In genomic region chr22:43376765-43377485, GRCh38 we compare ENCODE assay signal across 13 cellular contexts. TPM values are rescaled to one million over a fixed set of nuclear protein-coding genes. Genes with fewer than 3 reads are reported as not detected.
DNase-seq lines count a peak whose midpoint lies in the region; ATAC-seq, FAIRE-seq and TF ChIP-seq lines count a peak whose summit lies in the region.
"Had no signal": no experiment of that assay in that cellular context is flagged by ENCODE, and none has a peak within 500 bp of the region (broad histone marks: within the 10 kb centered on the region; RNA-seq: fewer than 3 reads in every experiment).

No MANE protein-coding gene starts in this region.

- FAIRE-seq in pancreas (lab: Jason Lieb, UNC) = no peak

- intact Hi-C loops in pancreas (cut with DNase I) = no loop called here

- H3K4me1 Mint-ChIP-seq in activated T-helper 17 cell treated with anti-CD3 and anti-CD28 coated beads, Interleukin-2, amount 50 U/mL, for 72 hours = peaks cover 6% of the 10 kb centered on the region

- WGBS in pancreas, 2 donors = 25% methylated on average over 15 of the region's 15 CpGs

- H3K4me3 ChIP-seq in pancreas = no peak overlapping the region
- H3K4me3 ChIP-seq: psoas muscle, SJCRH30, suprapubic skin had no signal

- H3K9me3 ChIP-seq in pancreas = no peaks in the 10 kb centered on the region
- H3K9me3 ChIP-seq: SJCRH30, suprapubic skin had no signal

- H3K4me1 ChIP-seq in pancreas = peaks cover 14 to 28% (median 24%) of the 10 kb centered on the region in 3 donors
- H3K4me1 ChIP-seq: psoas muscle, suprapubic skin had no signal

- peaks cover 5% of the 10 kb centered on the region for H3K9me3 Mint-ChIP-seq in activated T-helper 17 cell treated with anti-CD3 and anti-CD28 coated beads, Interleukin-2, amount 50 U/mL, for 72 hours

- H3K27me3 Mint-ChIP-seq in activated T-helper 17 cell treated with anti-CD3 and anti-CD28 coated beads, Interleukin-2, amount 50 U/mL, for 72 hours = peaks cover 39% of the 10 kb centered on the region

- no peaks in the 10 kb centered on the region for H3K36me3 Mint-ChIP-seq in activated T-helper 17 cell treated with anti-CD3 and anti-CD28 coated beads, Interleukin-2, amount 50 U/mL, for 72 hours (ENCODE audit: low read depth)

- no peaks in the 10 kb centered on the region for H3K36me3 ChIP-seq in pancreas
- H3K36me3 ChIP-seq: SJCRH30, suprapubic skin had no signal

- no peaks in the 10 kb centered on the region for H3K27me3 ChIP-seq in pancreas
- H3K27me3 ChIP-seq: SJCRH30 had no signal

- ATAC-seq in GM18502 (IDR thresholded peaks at IDR 0.05; ENCODE audit: poor library complexity, unreplicated experiment) (peak; percentile 57), HG02798 (IDR thresholded peaks at IDR 0.05; ENCODE audit: poor library complexity, unreplicated experiment) (peak; percentile 52), pancreas (peak; percentile 77 to 83 (median 82))
- ATAC-seq in activated T-helper 17 cell treated with anti-CD3 and anti-CD28 coated beads, Interleukin-2, amount 50 U/mL, for 72 hours (replicated peaks) = peak; percentile 43
- ATAC-seq: psoas muscle had no signal

- no peak overlapping the region for H3K4me3 Mint-ChIP-seq in activated T-helper 17 cell treated with anti-CD3 and anti-CD28 coated beads, Interleukin-2, amount 50 U/mL, for 72 hours

- in situ Hi-C loops in ACHN (cut with HindIII; ENCODE audit: low pct_ligation_motif_present, low pct_unique_long_range_greater_than_20kb, low sequenced_read_pairs) = no loop called here

- no peak overlapping the region for H3K27ac Mint-ChIP-seq in activated T-helper 17 cell treated with anti-CD3 and anti-CD28 coated beads, Interleukin-2, amount 50 U/mL, for 72 hours

- H3K27ac ChIP-seq in pancreas (peak overlapping the region in 3 of 4 donors; percentile 47 to 76 (median 64)), caudate nucleus (ENCODE audit: low read depth, low read length) (no peak overlapping the region)
- H3K27ac ChIP-seq: psoas muscle, SJCRH30, suprapubic skin had no signal

- DNase-seq in pancreas (peak in 3 of 6 donors; percentile 55 to 64 (median 62)), caudate nucleus (lab: John Stamatoyannopoulos, UW) (no peak), COLO829 (ENCODE audit: low spot score) (no peak), ACHN (no peak), nucleus accumbens (lab: John Stamatoyannopoulos, UW) (no peak)
- DNase-seq: psoas muscle, SJCRH30 had no signal

- no peak for TF ChIP-seq CTCF in pancreas (IDR thresholded peaks at IDR 0.05)

RNA-seq across cellular contexts. Expression of gene SCUBE1, which starts 33.8 kb away (rescaled TPM):
- not detected for total RNA-seq in activated T-helper 17 cell treated with anti-CD3 and anti-CD28 coated beads, Interleukin-2, amount 50 U/mL, for 72 hours
- total RNA-seq in pancreas = under 1 TPM in 3 of 6 donors, not detected in 3; 0.12 to 0.41 (median 0.17) TPM
- polyA plus RNA-seq in pancreas = under 1 TPM; 0.04 to 0.12 TPM
- total RNA-seq: LHCN-M2 had no signal

RNA-seq across cellular contexts. Expression of gene MPPED1, which starts 34.9 kb away (rescaled TPM):
- total RNA-seq in activated T-helper 17 cell treated with anti-CD3 and anti-CD28 coated beads, Interleukin-2, amount 50 U/mL, for 72 hours = not detected
- total RNA-seq in pancreas = not detected
- polyA plus RNA-seq in pancreas = under 1 TPM in 1 of 2 donors, not detected in 1; 0.05 TPM
- total RNA-seq: aorta, LHCN-M2, psoas muscle, SJCRH30 had no signal
- polyA plus RNA-seq: aorta had no signal
